23 cellular contexts compared by ENCODE assay signal in the genomic region with DNA sequence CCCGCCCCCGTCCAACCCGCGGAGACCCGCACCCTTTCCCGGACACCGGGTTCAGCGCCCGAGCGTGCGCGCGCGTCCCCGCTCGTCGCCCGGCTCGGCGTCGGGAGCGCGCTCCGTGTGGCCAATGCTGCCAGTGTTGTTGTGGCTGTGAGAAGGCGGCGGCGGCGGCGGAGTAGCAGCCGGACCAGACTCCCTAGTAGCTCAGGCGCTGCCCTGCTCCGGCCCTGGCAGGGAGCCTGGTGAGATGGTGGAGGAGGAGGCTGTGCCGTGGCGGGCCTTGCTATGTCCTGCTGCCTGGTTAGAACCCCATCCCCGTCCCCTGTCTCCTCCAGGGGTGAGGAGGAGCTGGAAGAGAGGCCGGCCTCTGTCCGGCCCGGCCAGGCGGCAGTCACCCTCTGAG.
"Had no signal": no experiment of that assay in that cellular context is flagged by ENCODE, and none has a peak within 500 bp of the region (broad histone marks: within the 10 kb centered on the region; RNA-seq: fewer than 3 reads in every experiment).

No MANE protein-coding gene starts in this region.

- H3K27ac ChIP-seq: SJSA1 had no signal

- ATAC-seq: activated T-helper 17 cell treated with anti-CD3 and anti-CD28 coated beads, Interleukin-2, amount 50 U/mL, for 72 hours; PC-3; T-helper 17 cell had no signal

- H3K36me3 ChIP-seq: SJSA1 had no signal

- H3K4me3 ChIP-seq: SJSA1 had no signal

- H3K27me3 ChIP-seq: SJSA1 had no signal

- DNase-seq: activated B cell treated with CpG ODN at 0.5 μM for 24 hours; activated CD4-positive, alpha-beta memory T cell treated with anti-CD3 and anti-CD28 coated beads, Interleukin-2, amount 10 ng/mL, durations not matched to agents 7 days and 5 days; activated CD4-positive, alpha-beta T cell treated with anti-CD3 and anti-CD28 coated beads for 1 hour; activated CD4-positive, alpha-beta T cell treated with anti-CD3 and anti-CD28 coated beads, Interleukin-2, amount 50 U/mL, for 1 hour; activated gamma-delta T cell; activated naive CD4-positive, alpha-beta T cell treated with anti-CD3 and anti-CD28 coated beads for 36 hours; activated T-cell treated with anti-CD3 and anti-CD28 coated beads for 4 hours; activated T-cell treated with anti-CD3 and anti-CD28 coated beads, Interleukin-2, amount 50 U/mL, for 48 hours; amygdala; Kasumi-1; NCI-H1105 treated with DMSO at 0.1 percent for 48 hours; NCI-H1436 treated with DMSO at 0.1 percent for 48 hours; NCI-H187 treated with DMSO at 0.1 percent for 48 hours; NCI-H2171; NCI-H510A treated with DMSO at 0.1 percent for 48 hours; NCI-H69; NK-92 treated with Interleukin-12 subunit alpha and Interleukin-12 subunit beta, amount 100 ng/mL, for 24 hours; PC-3; SHP77; T-helper 17 cell; T-helper 9 cell had no signal

- H3K4me1 ChIP-seq: SJSA1 had no signal

- H3K9me3 ChIP-seq: SJSA1 had no signal
